In the genomic region with DNA sequence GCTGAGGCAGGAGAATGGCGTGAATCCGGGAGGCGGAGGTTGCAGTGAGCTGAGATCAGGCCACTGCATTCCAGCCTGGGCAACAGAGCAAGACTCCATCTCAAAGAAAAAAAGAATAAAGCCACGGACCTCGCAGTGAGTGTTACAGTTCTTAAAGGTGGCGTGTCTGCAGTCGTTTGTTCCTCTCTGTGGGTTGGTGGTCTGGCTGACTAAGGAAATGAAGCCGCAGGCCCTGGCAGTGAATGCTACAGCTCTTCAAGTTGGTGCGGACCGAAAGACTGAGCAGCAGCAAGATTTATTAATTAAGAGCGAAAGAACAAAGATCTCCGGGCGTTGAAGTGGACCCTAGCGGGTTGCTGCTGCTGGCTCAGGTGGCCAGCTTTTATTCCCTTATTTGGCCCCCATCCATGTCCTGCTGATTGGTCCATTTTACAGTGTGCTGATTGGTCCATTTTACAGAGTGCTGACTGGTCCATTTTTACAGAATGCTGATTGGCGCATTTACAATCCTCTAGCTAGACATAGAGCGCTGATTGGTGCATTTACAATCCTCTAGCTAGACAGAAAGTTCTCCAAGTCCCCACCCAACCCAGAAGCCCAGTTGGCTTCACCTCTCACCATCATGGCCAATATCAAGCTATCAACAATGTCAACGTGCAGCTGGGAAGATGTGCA, we compare ENCODE assay signal across 1 cellular context.
TF ChIP-seq lines count a peak whose summit lies in the region.

No MANE protein-coding gene starts in this region.

TF ChIP-seq in IMR-90, 13 proteins besides CTCF, POLR2A, EP300 and RAD21:
- TF ChIP-seq MAFK (IDR thresholded peaks at IDR 0.05; ENCODE audit: low read depth, low read length): peak; percentile 58
